ENCODE assay signal across 11 cellular contexts in the genomic region with DNA sequence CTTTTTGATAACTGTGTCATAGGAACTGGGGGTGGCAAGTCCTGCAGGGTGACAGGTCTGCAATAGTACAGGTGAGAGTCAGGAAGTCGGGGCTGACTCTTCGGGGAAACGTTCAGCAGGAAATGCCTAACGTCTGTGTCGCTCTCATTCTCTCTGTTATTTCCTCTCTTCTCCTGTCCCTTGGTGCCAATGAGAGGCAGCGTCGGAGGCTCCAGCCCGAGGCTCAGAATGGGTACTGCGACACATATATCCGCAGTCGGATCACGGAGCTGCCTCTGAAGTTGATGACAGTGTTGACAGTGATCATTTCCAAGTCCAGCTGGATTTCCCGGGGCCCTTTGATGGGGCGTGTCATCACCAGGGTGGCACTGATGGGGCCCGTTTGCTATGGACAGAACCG. TPM values are rescaled to one million over a fixed set of nuclear protein-coding genes. Genes with fewer than 3 reads are reported as not detected.
DNase-seq lines count a peak whose midpoint lies in the region; ATAC-seq and TF ChIP-seq lines count a peak whose summit lies in the region.
"Had no signal": no experiment of that assay in that cellular context is flagged by ENCODE, and none has a peak within 500 bp of the region (broad histone marks: within the 10 kb centered on the region; RNA-seq: fewer than 3 reads in every experiment).

No MANE protein-coding gene starts in this region.

- peaks cover 26% of the 10 kb centered on the region for H3K4me1 ChIP-seq in suprapubic skin

- TF ChIP-seq CTCF in C4-2B (conservative IDR thresholded peaks at IDR 0.05) (no peak), suprapubic skin (IDR thresholded peaks at IDR 0.05) (no peak), type B pancreatic cell (conservative IDR thresholded peaks at IDR 0.05) (no peak), glutamatergic neuron (IDR thresholded peaks at IDR 0.05; ENCODE audit: partially characterized antibody, unreplicated experiment) (no peak)

- no peaks in the 10 kb centered on the region for H3K9me3 ChIP-seq in suprapubic skin

- peak overlapping the region; percentile 87 for H3K4me3 Mint-ChIP-seq in activated naive CD4-positive, alpha-beta T cell treated with anti-CD3 and anti-CD28 coated beads, Interleukin-2, amount 50 U/mL, for 24 hours
- H3K4me3 Mint-ChIP-seq in natural killer cell treated with Interleukin-12 subunit alpha and Interleukin-12 subunit beta and Interleukin-15 and Interleukin-18, amount 100 ng/mL, for 72 hours: peak overlapping the region; percentile 69
- no peak overlapping the region for H3K4me3 Mint-ChIP-seq in type B pancreatic cell
- H3K4me3 Mint-ChIP-seq in glutamatergic neuron (ENCODE audit: unreplicated experiment): no peak overlapping the region

- TF ChIP-seq EP300 in suprapubic skin (IDR thresholded peaks at IDR 0.05): no peak

- H3K9me3 Mint-ChIP-seq in activated naive CD4-positive, alpha-beta T cell treated with anti-CD3 and anti-CD28 coated beads, Interleukin-2, amount 50 U/mL, for 24 hours: no peaks in the 10 kb centered on the region
- H3K9me3 Mint-ChIP-seq in natural killer cell treated with Interleukin-12 subunit alpha and Interleukin-12 subunit beta and Interleukin-15 and Interleukin-18, amount 100 ng/mL, for 72 hours: no peaks in the 10 kb centered on the region
- H3K9me3 Mint-ChIP-seq in type B pancreatic cell: no peaks in the 10 kb centered on the region
- H3K9me3 Mint-ChIP-seq in glutamatergic neuron (ENCODE audit: unreplicated experiment): peaks cover 3% of the 10 kb centered on the region

- H3K27me3 ChIP-seq in suprapubic skin: no peaks in the 10 kb centered on the region

- peak; percentile 66 for DNase-seq in T follicular helper cell (ENCODE audit: low read depth)
- DNase-seq in natural killer cell treated with Interleukin-12 subunit alpha and Interleukin-12 subunit beta and Interleukin-15 and Interleukin-18, amount 100 ng/mL, for 72 hours (ENCODE audit: low spot score): no peak
- no peak for DNase-seq in suprapubic skin (ENCODE audit: low spot score in 2 of 2)
- no peak for DNase-seq in type B pancreatic cell (ENCODE audit: extremely low spot score, unreplicated experiment)
- DNase-seq in NCI-H2081 treated with DMSO at 0.1 percent for 48 hours (lab: John Stamatoyannopoulos, UW): no peak
- no peak for DNase-seq in glutamatergic neuron
- DNase-seq: C1 segment of cervical spinal cord, SIG-M5 had no signal

- H3K36me3 Mint-ChIP-seq in activated naive CD4-positive, alpha-beta T cell treated with anti-CD3 and anti-CD28 coated beads, Interleukin-2, amount 50 U/mL, for 24 hours: peaks cover 2% of the 10 kb centered on the region
- H3K36me3 Mint-ChIP-seq in natural killer cell treated with Interleukin-12 subunit alpha and Interleukin-12 subunit beta and Interleukin-15 and Interleukin-18, amount 100 ng/mL, for 72 hours: no peaks in the 10 kb centered on the region
- H3K36me3 Mint-ChIP-seq in type B pancreatic cell: no peaks in the 10 kb centered on the region
- no peaks in the 10 kb centered on the region for H3K36me3 Mint-ChIP-seq in glutamatergic neuron (ENCODE audit: unreplicated experiment)

- peaks cover 11% of the 10 kb centered on the region for H3K36me3 ChIP-seq in suprapubic skin

- H3K27me3 Mint-ChIP-seq in activated naive CD4-positive, alpha-beta T cell treated with anti-CD3 and anti-CD28 coated beads, Interleukin-2, amount 50 U/mL, for 24 hours: no peaks in the 10 kb centered on the region
- H3K27me3 Mint-ChIP-seq in natural killer cell treated with Interleukin-12 subunit alpha and Interleukin-12 subunit beta and Interleukin-15 and Interleukin-18, amount 100 ng/mL, for 72 hours: no peaks in the 10 kb centered on the region
- H3K27me3 Mint-ChIP-seq in type B pancreatic cell: peaks cover 3% of the 10 kb centered on the region
- peaks cover 5% of the 10 kb centered on the region for H3K27me3 Mint-ChIP-seq in glutamatergic neuron (ENCODE audit: unreplicated experiment)

- TF ChIP-seq POLR2A in suprapubic skin (IDR thresholded peaks at IDR 0.05): no peak

- no peak overlapping the region for H3K4me3 ChIP-seq in suprapubic skin
- H3K4me3 ChIP-seq: lung had no signal

- H3K27ac ChIP-seq in C4-2B (peak overlapping the region; percentile 14), suprapubic skin (no peak overlapping the region)

- WGBS in suprapubic skin: 78% methylated on average over 15 of the region's 16 CpGs

- ATAC-seq in natural killer cell treated with Interleukin-12 subunit alpha and Interleukin-12 subunit beta and Interleukin-15 and Interleukin-18, amount 100 ng/mL, for 72 hours: no peak

- peak overlapping the region; percentile 99 for H3K27ac Mint-ChIP-seq in activated naive CD4-positive, alpha-beta T cell treated with anti-CD3 and anti-CD28 coated beads, Interleukin-2, amount 50 U/mL, for 24 hours
- peak overlapping the region; percentile 69 to 74 for H3K27ac Mint-ChIP-seq in natural killer cell treated with Interleukin-12 subunit alpha and Interleukin-12 subunit beta and Interleukin-15 and Interleukin-18, amount 100 ng/mL, for 72 hours
- no peak overlapping the region for H3K27ac Mint-ChIP-seq in type B pancreatic cell
- no peak overlapping the region for H3K27ac Mint-ChIP-seq in glutamatergic neuron (ENCODE audit: unreplicated experiment)

- H3K4me1 Mint-ChIP-seq in activated naive CD4-positive, alpha-beta T cell treated with anti-CD3 and anti-CD28 coated beads, Interleukin-2, amount 50 U/mL, for 24 hours: peaks cover 98% of the 10 kb centered on the region
- peaks cover 63 to 75% of the 10 kb centered on the region in 2 donors for H3K4me1 Mint-ChIP-seq in natural killer cell treated with Interleukin-12 subunit alpha and Interleukin-12 subunit beta and Interleukin-15 and Interleukin-18, amount 100 ng/mL, for 72 hours (ENCODE audit: low read depth in 2 of 2)
- peaks cover 8% of the 10 kb centered on the region for H3K4me1 Mint-ChIP-seq in type B pancreatic cell (ENCODE audit: unreplicated experiment)
- peaks cover 4% of the 10 kb centered on the region for H3K4me1 Mint-ChIP-seq in glutamatergic neuron (ENCODE audit: low read depth, unreplicated experiment)

RNA-seq across cellular contexts. Expression of a gene that starts 2.7 kb away (rescaled TPM):
- 10 to 100 TPM in 1 of 2 donors, 1 to 10 TPM in 1; 6.9 to 12.0 TPM for total RNA-seq in natural killer cell treated with Interleukin-12 subunit alpha and Interleukin-12 subunit beta and Interleukin-15 and Interleukin-18, amount 100 ng/mL, for 72 hours
- total RNA-seq in suprapubic skin (10 to 100 TPM; 28.0 to 61.7 (median 33.4) TPM), type B pancreatic cell (ENCODE audit: low replicate concordance) (19.4 and 42.2 TPM in 2 replicates), glutamatergic neuron (ENCODE audit: unreplicated experiment) (2.5 TPM)

Comparison
In these comparisons a context has a peak if more than half of its experiments do, and no peak if none do; other contexts are left out.
1. H3K27ac Mint-ChIP-seq: peak in activated naive CD4-positive, alpha-beta T cell treated with anti-CD3 and anti-CD28 coated beads, Interleukin-2, amount 50 U/mL, for 24 hours (single experiment) and natural killer cell treated with Interleukin-12 subunit alpha and Interleukin-12 subunit beta and Interleukin-15 and Interleukin-18, amount 100 ng/mL, for 72 hours (2 of 2); none in type B pancreatic cell (single experiment) and glutamatergic neuron (single experiment).
2. H3K4me3 Mint-ChIP-seq: peak in activated naive CD4-positive, alpha-beta T cell treated with anti-CD3 and anti-CD28 coated beads, Interleukin-2, amount 50 U/mL, for 24 hours (single experiment) and natural killer cell treated with Interleukin-12 subunit alpha and Interleukin-12 subunit beta and Interleukin-15 and Interleukin-18, amount 100 ng/mL, for 72 hours (single experiment); none in type B pancreatic cell (single experiment) and glutamatergic neuron (single experiment).